22 cellular contexts compared by ENCODE assay signal in genomic region chr11:96614846-96615245, GRCh38.
DNase-seq lines count a peak whose midpoint lies in the region; ATAC-seq and TF ChIP-seq lines count a peak whose summit lies in the region.
"Had no signal": no experiment of that assay in that cellular context is flagged by ENCODE, and none has a peak within 500 bp of the region (broad histone marks: within the 10 kb centered on the region; RNA-seq: fewer than 3 reads in every experiment).

No MANE protein-coding gene starts in this region.

- H3K36me3 Mint-ChIP-seq in glutamatergic neuron (ENCODE audit: unreplicated experiment) = no peaks in the 10 kb centered on the region
- H3K36me3 Mint-ChIP-seq in osteocyte (ENCODE audit: unreplicated experiment) = no peaks in the 10 kb centered on the region
- H3K36me3 Mint-ChIP-seq: CD4-positive, CD25-positive, alpha-beta regulatory T cell had no signal

- no peak for ATAC-seq in activated CD4-positive, CD25-positive, alpha-beta regulatory T cell treated with anti-CD3 and anti-CD28 coated beads, Interleukin-2, amount 50 U/mL, for 24 hours
- ATAC-seq: activated T-cell treated with anti-CD3 and anti-CD28 coated beads, Interleukin-2, amount 50 U/mL, for 72 hours; left colon had no signal

- H3K9me3 Mint-ChIP-seq in glutamatergic neuron (ENCODE audit: unreplicated experiment) (no peaks in the 10 kb centered on the region), osteocyte (ENCODE audit: unreplicated experiment) (peaks cover 8% of the 10 kb centered on the region)
- H3K9me3 Mint-ChIP-seq: T-helper 1 cell treated with Interleukin-12 subunit alpha and Interleukin-12 subunit beta and Interleukin-4 antibody, amounts not matched to agents 30 μg/mL and 1 μg/mL, for 36 hours had no signal

- TF ChIP-seq CTCF in glutamatergic neuron (IDR thresholded peaks at IDR 0.05; ENCODE audit: partially characterized antibody, unreplicated experiment) (no peak), osteocyte (IDR thresholded peaks at IDR 0.05) (no peak)

- H3K4me3 Mint-ChIP-seq in glutamatergic neuron (ENCODE audit: unreplicated experiment) (no peak overlapping the region), osteocyte (ENCODE audit: unreplicated experiment) (no peak overlapping the region)
- H3K4me3 Mint-ChIP-seq: activated T-cell treated with anti-CD3 and anti-CD28 coated beads, Interleukin-2, amount 50 U/mL, for 72 hours; CD4-positive, CD25-positive, alpha-beta regulatory T cell; HFFc6; T-helper 1 cell treated with Interleukin-12 subunit alpha and Interleukin-12 subunit beta and Interleukin-4 antibody, amounts not matched to agents 30 μg/mL and 1 μg/mL, for 36 hours had no signal

- DNase-seq in NCI-H2107 treated with DMSO at 0.1 percent for 48 hours (lab: John Stamatoyannopoulos, UW; ENCODE audit: unreplicated experiment) (peak; percentile 7), NCI-H2107 (lab: John Stamatoyannopoulos, UW) (no peak), NCI-H69 (lab: John Stamatoyannopoulos, UW) (peak; percentile 49), glutamatergic neuron (peak; percentile 48), COLO829 (ENCODE audit: low spot score) (no peak), SKM-1 treated with dmso at 0.1 percent for 144 hours (lab: John Stamatoyannopoulos, UW; ENCODE audit: unreplicated experiment) (no peak), osteocyte (ENCODE audit: extremely low spot score, unreplicated experiment) (no peak)
- DNase-seq: activated CD4-positive, alpha-beta T cell treated with anti-CD3 and anti-CD28 coated beads, Interleukin-2, amount 50 U/mL, for 48 hours; activated T-cell treated with anti-CD3 and anti-CD28 coated beads, Interleukin-2, amount 50 U/mL, for 72 hours; CD4-positive, CD25-positive, alpha-beta regulatory T cell; effector CD8-positive, alpha-beta T cell; GOT3; HFFc6; KBM-7; left colon; NCI-H146; NCI-H748 treated with DMSO at 0.1 percent for 48 hours; retina; stimulated activated naive CD4-positive, alpha-beta T cell; upper lobe of left lung had no signal

- H3K4me1 Mint-ChIP-seq in glutamatergic neuron (ENCODE audit: low read depth, unreplicated experiment) (peaks cover 5% of the 10 kb centered on the region), osteocyte (ENCODE audit: unreplicated experiment) (no peaks in the 10 kb centered on the region)

- peaks cover 3% of the 10 kb centered on the region for H3K27me3 Mint-ChIP-seq in glutamatergic neuron (ENCODE audit: unreplicated experiment)
- H3K27me3 Mint-ChIP-seq in osteocyte (ENCODE audit: unreplicated experiment) = peaks cover 19% of the 10 kb centered on the region
- H3K27me3 Mint-ChIP-seq: CD4-positive, CD25-positive, alpha-beta regulatory T cell had no signal

- H3K27ac Mint-ChIP-seq in glutamatergic neuron (ENCODE audit: unreplicated experiment) (no peak overlapping the region), osteocyte (ENCODE audit: unreplicated experiment) (no peak overlapping the region)
- H3K27ac Mint-ChIP-seq: activated T-cell treated with anti-CD3 and anti-CD28 coated beads, Interleukin-2, amount 50 U/mL, for 72 hours; CD4-positive, CD25-positive, alpha-beta regulatory T cell; HFFc6; T-helper 1 cell treated with Interleukin-12 subunit alpha and Interleukin-12 subunit beta and Interleukin-4 antibody, amounts not matched to agents 30 μg/mL and 1 μg/mL, for 36 hours had no signal

Comparison
In these comparisons a context has a peak if more than half of its experiments do, and no peak if none do; other contexts are left out.
1. DNase-seq: peak in NCI-H2107 treated with DMSO at 0.1 percent for 48 hours (single experiment), NCI-H69 (single experiment) and glutamatergic neuron (single experiment); none in NCI-H2107 (single experiment), COLO829 (single experiment), SKM-1 treated with dmso at 0.1 percent for 144 hours (single experiment) and osteocyte (single experiment).